ENCODE assay signal across 15 cellular contexts in genomic region chr2:175844169-175844568, GRCh38.
DNase-seq lines count a peak whose midpoint lies in the region; ATAC-seq and TF ChIP-seq lines count a peak whose summit lies in the region.
"Had no signal": no experiment of that assay in that cellular context is flagged by ENCODE, and none has a peak within 500 bp of the region (broad histone marks: within the 10 kb centered on the region; RNA-seq: fewer than 3 reads in every experiment).

No MANE protein-coding gene starts in this region.

- no peaks in the 10 kb centered on the region for H3K79me2 ChIP-seq in smooth muscle cell (ENCODE audit: low read depth)

- H3K4me2 ChIP-seq in smooth muscle cell = peak overlapping the region; percentile 2

- H2AFZ ChIP-seq in smooth muscle cell (ENCODE audit: low read depth) = no peak overlapping the region

- no peaks in the 10 kb centered on the region for H3F3A ChIP-seq in smooth muscle cell (ENCODE audit: low read depth)

- no peak overlapping the region for H3K4me3 ChIP-seq in fibroblast of the aortic adventitia (ENCODE audit: low read depth, low read length)
- H3K4me3 ChIP-seq in smooth muscle cell = no peak overlapping the region
- H3K4me3 ChIP-seq: gastrocnemius medialis, spleen, testis had no signal

- no peaks in the 10 kb centered on the region for H3K9me3 ChIP-seq in smooth muscle cell (replicated peaks; ENCODE audit: low read depth)
- H3K9me3 ChIP-seq: gastrocnemius medialis, spleen, testis had no signal

- ATAC-seq in GM18502 (IDR thresholded peaks at IDR 0.05; ENCODE audit: poor library complexity, unreplicated experiment) (no peak), GM21528 (IDR thresholded peaks at IDR 0.05; ENCODE audit: low FRiP score, unreplicated experiment) (no peak)
- ATAC-seq: CD8-positive, alpha-beta T cell; gastrocnemius medialis had no signal

- DNase-seq in HFFc6 (peak; percentile 63), SW 1271 (lab: John Stamatoyannopoulos, UW) (peak; percentile 44 to 75), fibroblast of the aortic adventitia (ENCODE audit: low read depth) (peak; percentile 61), smooth muscle cell (lab: John Stamatoyannopoulos, UW; ENCODE audit: unreplicated experiment) (no peak), NCI-H1694 (lab: John Stamatoyannopoulos, UW) (no peak)
- DNase-seq: activated naive CD4-positive, alpha-beta T cell treated with anti-CD3 and anti-CD28 coated beads, Interleukin-2, amount 50 U/mL, for 16 hours; CD8-positive, alpha-beta T cell; cortex of kidney; gastrocnemius medialis; NCI-H510A; spleen; testis had no signal

- no peaks in the 10 kb centered on the region for H3K9me3 Mint-ChIP-seq in HFFc6
- H3K9me3 Mint-ChIP-seq: CD8-positive, alpha-beta T cell had no signal

- peaks cover 13% of the 10 kb centered on the region for H3K4me1 ChIP-seq in smooth muscle cell (ENCODE audit: low read depth)
- H3K4me1 ChIP-seq: spleen, testis had no signal

- H3K4me3 Mint-ChIP-seq in HFFc6 = peak overlapping the region; percentile 66
- H3K4me3 Mint-ChIP-seq: CD8-positive, alpha-beta T cell; nephron had no signal

- H4K20me1 ChIP-seq in smooth muscle cell (ENCODE audit: low read depth) = no peaks in the 10 kb centered on the region

- peaks cover 40% of the 10 kb centered on the region for H3K4me1 Mint-ChIP-seq in HFFc6 (ENCODE audit: low read depth)

- 30% methylated on average over 1 of the region's 1 CpG for WGBS in smooth muscle cell (ENCODE audit: low lambda C conversion rate)

- H3K36me3 ChIP-seq in smooth muscle cell (ENCODE audit: low read depth) = no peaks in the 10 kb centered on the region
- H3K36me3 ChIP-seq: gastrocnemius medialis, spleen had no signal

- no peaks in the 10 kb centered on the region; the same call in 1 of the 2 replicates for H3K27me3 Mint-ChIP-seq in HFFc6 (ENCODE audit: insufficient read depth)

- peak overlapping the region; percentile 15 for H3K27ac ChIP-seq in smooth muscle cell (ENCODE audit: low read depth)
- H3K27ac ChIP-seq: gastrocnemius medialis, spleen, testis had no signal

- H3K9ac ChIP-seq in smooth muscle cell (ENCODE audit: low read depth) = peak overlapping the region; percentile 2

- no peaks in the 10 kb centered on the region for H3K36me3 Mint-ChIP-seq in HFFc6 (ENCODE audit: low read depth)
- H3K36me3 Mint-ChIP-seq: CD8-positive, alpha-beta T cell had no signal

- peak overlapping the region; percentile 63 for H3K27ac Mint-ChIP-seq in HFFc6
- H3K27ac Mint-ChIP-seq: CD8-positive, alpha-beta T cell; nephron had no signal

- H3K27me3 ChIP-seq in smooth muscle cell (ENCODE audit: low read depth) = no peaks in the 10 kb centered on the region
- H3K27me3 ChIP-seq: gastrocnemius medialis, testis had no signal

- TF ChIP-seq CTCF in HFFc6 (IDR thresholded peaks at IDR 0.05) (no peak), fibroblast of the aortic adventitia (IDR thresholded peaks at IDR 0.05; ENCODE audit: insufficient read depth, low read length) (no peak), smooth muscle cell (IDR thresholded peaks at IDR 0.05; ENCODE audit: borderline replicate concordance, insufficient read depth, poor library complexity, severe bottlenecking) (no peak)

Comparison
In these comparisons a context has a peak if more than half of its experiments do, and no peak if none do; other contexts are left out.
1. DNase-seq: peak in HFFc6 (single experiment), SW 1271 (2 of 2) and fibroblast of the aortic adventitia (single experiment); none in smooth muscle cell (single experiment) and NCI-H1694 (single experiment).